6 cellular contexts compared by ENCODE assay signal in genomic region chr6:74254147-74254546, GRCh38.
A peak's percentile ranks its signal among the peaks of the same experiment; 100 is the strongest.
DNase-seq lines count a peak whose midpoint lies in the region; ATAC-seq, FAIRE-seq and TF ChIP-seq lines count a peak whose summit lies in the region.
"Not testable (repeated sequence)": the region's sequence is repeated elsewhere in the genome, so short reads cannot be mapped to it uniquely, and the experiment has no call there.

No MANE protein-coding gene starts in this region.

- H2AK9ac ChIP-seq in IMR-90 (replicated peaks; ENCODE audit: low read depth, low read length, poor library complexity): not testable (repeated sequence)

- peak overlapping the region; percentile 75 for H3K4ac ChIP-seq in IMR-90 (ENCODE audit: low read depth, low read length)

- H4K91ac ChIP-seq in IMR-90 (ENCODE audit: insufficient read depth, low read depth, low read length): peak overlapping the region; percentile 40

- H3K9ac ChIP-seq in IMR-90 (ENCODE audit: low read depth, low read length); HepG2 (ENCODE audit: insufficient read depth, low read depth, low read length): not testable (repeated sequence)

- dilution Hi-C loops in IMR-90 (cut with HindIII; ENCODE audit: low sequenced_read_pairs, unreplicated experiment): not testable (repeated sequence)

- not testable (repeated sequence) for H3K4me3 Mint-ChIP-seq in stimulated activated effector memory CD8-positive, alpha-beta T cell treated with anti-CD3 and anti-CD28 coated beads, Interleukin-12 subunit alpha, Interleukin-12 subunit beta, amount 100 ng/mL, for 72 hours

- H4K8ac ChIP-seq in IMR-90 (ENCODE audit: low read depth in 2 of 2, low read length in 2 of 2): peak overlapping the region in 1 of 2 experiments; percentile 56; a peak in 1 of 4 replicates

- H3K23ac ChIP-seq in IMR-90 (ENCODE audit: low read depth, low read length): not testable (repeated sequence)

- peak overlapping the region; percentile 62; the same call in 1 of the 2 replicates for H3K18ac ChIP-seq in IMR-90 (ENCODE audit: low read depth, low read length)

- POLR2A ChIA-PET in IMR-90 (lab: Charles Lee; ENCODE audit: unreplicated experiment): interaction anchor here (0.6 to 0.7 kb wide), 2 partner anchors 46 to 94 kb away, joined by 4 to 5 read pairs; no protein-coding TSS in a partner anchor
- POLR2A ChIA-PET in HepG2 (lab: Yijun Ruan, JAX): not testable (repeated sequence)

- not testable (repeated sequence) for BruUV-seq in IMR-90 (replicated peaks; lab: Mats Ljungman, UMichigan); HepG2 (replicated peaks; lab: Mats Ljungman, UMichigan)

- not testable (repeated sequence) for H3K9me3 ChIP-seq in IMR-90 (ENCODE audit: control insufficient read depth, insufficient read depth, low read length); HepG2 (ENCODE audit: low read length)

- H2BK120ac ChIP-seq in IMR-90 (ENCODE audit: low read depth, low read length): peak overlapping the region; percentile 91

- H3K36me3 Mint-ChIP-seq in activated naive CD4-positive, alpha-beta T cell treated with anti-CD3 and anti-CD28 coated beads, Interleukin-2, amount 50 U/mL, for 72 hours; stimulated activated effector memory CD8-positive, alpha-beta T cell treated with anti-CD3 and anti-CD28 coated beads, Interleukin-12 subunit alpha, Interleukin-12 subunit beta, amount 100 ng/mL, for 72 hours: not testable (repeated sequence)

- not testable (repeated sequence) for TF ChIP-seq CTCF in IMR-90 (conservative IDR thresholded peaks at IDR 0.05; ENCODE audit: low read depth, low read length); bronchial epithelial cell (IDR thresholded peaks at IDR 0.05; ENCODE audit: insufficient read depth, low read length, severe bottlenecking); HepG2 (CRISPR knock-in tag; IDR thresholded peaks at IDR 0.05)

- no CpG with 5 or more reads among the region's 1 CpG for WGBS in IMR-90 (ENCODE audit: extremely low coverage in 2 of 2, insufficient read length in 1 of 2), 2 experiments
- WGBS in HepG2 (ENCODE audit: low lambda C conversion rate): 7% methylated on average over 1 of the region's 1 CpG

- not testable (repeated sequence) for H2AFZ ChIP-seq in IMR-90 (replicated peaks; ENCODE audit: low read length, poor library complexity); HepG2 (ENCODE audit: low read length)

- H3K4me1 ChIP-seq in IMR-90 (ENCODE audit: control insufficient read depth, insufficient read depth, low read length): not testable (repeated sequence)
- peaks cover 19% of the 10 kb centered on the region for H3K4me1 ChIP-seq in HepG2 (ENCODE audit: insufficient read depth, low read length)

- not testable (repeated sequence) for H3K9me3 Mint-ChIP-seq in activated naive CD4-positive, alpha-beta T cell treated with anti-CD3 and anti-CD28 coated beads, Interleukin-2, amount 50 U/mL, for 72 hours; stimulated activated effector memory CD8-positive, alpha-beta T cell treated with anti-CD3 and anti-CD28 coated beads, Interleukin-12 subunit alpha, Interleukin-12 subunit beta, amount 100 ng/mL, for 72 hours

- not testable (repeated sequence) for ATAC-seq in IMR-90 (ENCODE audit: low read depth); HepG2
- peak; percentile 46 to 62 for ATAC-seq in activated CD4-positive, CD25-positive, alpha-beta regulatory T cell treated with anti-CD3 and anti-CD28 coated beads, Interleukin-2, amount 50 U/mL, for 24 hours
- peak; percentile 63 to 68 for ATAC-seq in activated naive CD4-positive, alpha-beta T cell treated with anti-CD3 and anti-CD28 coated beads, Interleukin-2, amount 50 U/mL, for 72 hours
- peak; percentile 72 for ATAC-seq in stimulated activated effector memory CD8-positive, alpha-beta T cell treated with anti-CD3 and anti-CD28 coated beads, Interleukin-12 subunit alpha, Interleukin-12 subunit beta, amount 100 ng/mL, for 72 hours

- H3K9me1 ChIP-seq in IMR-90 (ENCODE audit: insufficient read depth, low read length): not testable (repeated sequence)

- H3K27me3 ChIP-seq in IMR-90 (ENCODE audit: control insufficient read depth, insufficient read depth, low read length); bronchial epithelial cell (ENCODE audit: control insufficient read depth, insufficient read depth, low read length); HepG2 (ENCODE audit: control insufficient read depth in 1 of 2, insufficient read depth in 2 of 2, low read length in 2 of 2): not testable (repeated sequence)

- 0 out of 2 replicates have a peak overlapping the region, but pooled peaks have one; percentile 70 for H4K5ac ChIP-seq in IMR-90 (ENCODE audit: low read depth, low read length)

- H3K79me1 ChIP-seq in IMR-90 (ENCODE audit: low read depth in 1 of 2, low read length in 2 of 2): not testable (repeated sequence)

- H2BK15ac ChIP-seq in IMR-90 (ENCODE audit: low read depth, low read length): peak overlapping the region; percentile 70; the same call in 1 of the 3 replicates

- H4K20me1 ChIP-seq in IMR-90 (ENCODE audit: insufficient read depth, low read length); HepG2 (ENCODE audit: insufficient read depth, low read length): not testable (repeated sequence)

- H2BK20ac ChIP-seq in IMR-90 (ENCODE audit: low read depth, low read length): peak overlapping the region; percentile 84

- not testable (repeated sequence) for H3K79me2 ChIP-seq in HepG2 (ENCODE audit: insufficient read depth, low read length)

- peak; percentile 73 for FAIRE-seq in bronchial epithelial cell (lab: Jason Lieb, UNC)
- peak; percentile 18 for FAIRE-seq in HepG2 (lab: Jason Lieb, UNC)

- not testable (repeated sequence) for TF ChIP-seq POLR2A in IMR-90 (IDR thresholded peaks at IDR 0.05; ENCODE audit: low read depth, low read length); HepG2 (IDR thresholded peaks at IDR 0.05; ENCODE audit: insufficient read depth in 1 of 2, low read depth in 2 of 2, low read length in 2 of 2)

- not testable (repeated sequence) for H2BK5ac ChIP-seq in IMR-90 (ENCODE audit: low read depth, low read length, poor library complexity, severe bottlenecking)

- not testable (repeated sequence) for H3K4me3 ChIP-seq in IMR-90 (ENCODE audit: insufficient read depth, low read depth, low read length); bronchial epithelial cell (ENCODE audit: low read depth, low read length); HepG2 (replicated peaks in 1 of 3; ENCODE audit: insufficient read depth in 1 of 3, low read depth in 2 of 3, low read length in 3 of 3)

- H3K4me2 ChIP-seq in IMR-90 (ENCODE audit: low read depth, low read length); HepG2 (ENCODE audit: low read depth, low read length): not testable (repeated sequence)

- not testable (repeated sequence) for H3K27ac ChIP-seq in IMR-90 (ENCODE audit: insufficient read depth, low read length); HepG2 (ENCODE audit: extremely low read length, insufficient read depth, low read length)

- not testable (repeated sequence) for TF ChIP-seq RAD21 in IMR-90 (IDR thresholded peaks at IDR 0.05; ENCODE audit: low read length); HepG2 (CRISPR knock-in tag; IDR thresholded peaks at IDR 0.05)

- in situ Hi-C loops in IMR-90 (cut with MboI; ENCODE audit: low sequenced_read_pairs); HepG2 (cut with HindIII; ENCODE audit: extremely low pct_ligation_motif_present, low pct_unique_long_range_greater_than_20kb): not testable (repeated sequence)

- H3K56ac ChIP-seq in IMR-90 (ENCODE audit: extremely low read depth, insufficient read depth, low read length): not testable (repeated sequence)

- H3K4me1 Mint-ChIP-seq in stimulated activated effector memory CD8-positive, alpha-beta T cell treated with anti-CD3 and anti-CD28 coated beads, Interleukin-12 subunit alpha, Interleukin-12 subunit beta, amount 100 ng/mL, for 72 hours: not testable (repeated sequence)

- intact Hi-C loops in IMR-90 (cut with micrococcal nuclease): loop anchor here (5.0 kb wide), 1 partner anchor 33 kb away; no protein-coding TSS in a partner anchor
- intact Hi-C loops in HepG2 (cut with micrococcal nuclease; ENCODE audit: unreplicated experiment): not testable (repeated sequence)

- H3K14ac ChIP-seq in IMR-90 (replicated peaks; ENCODE audit: low read depth, low read length): peak overlapping the region; percentile 70; the same call in 1 of the 2 replicates

- not testable (repeated sequence) for TF ChIP-seq EP300 in HepG2 (IDR thresholded peaks at IDR 0.05; ENCODE audit: low read depth in 2 of 2, low read length in 2 of 2); HepG2 (CRISPR knock-in tag; IDR thresholded peaks at IDR 0.05; ENCODE audit: borderline replicate concordance)

- CTCF ChIA-PET in IMR-90 (lab: Yijun Ruan, JAX); HepG2 (lab: Yijun Ruan, JAX; ENCODE audit: low intra/inter-chr PET ratio, low total read pairs): not testable (repeated sequence)

- DNase-seq in IMR-90; activated naive CD4-positive, alpha-beta T cell treated with anti-CD3 and anti-CD28 coated beads, Interleukin-2, amount 50 U/mL, for 72 hours (ENCODE audit: low spot score in 2 of 2); bronchial epithelial cell (ENCODE audit: low read depth); HepG2 (ENCODE audit: low spot score); stimulated activated effector memory CD8-positive, alpha-beta T cell treated with anti-CD3 and anti-CD28 coated beads, Interleukin-12 subunit alpha, Interleukin-12 subunit beta, amount 100 ng/mL, for 72 hours (ENCODE audit: low spot score in 2 of 2): not testable (repeated sequence)

- H2AK5ac ChIP-seq in IMR-90 (ENCODE audit: low read depth, low read length): peak overlapping the region; percentile 73; the same call in 1 of the 2 replicates

- H3K27ac Mint-ChIP-seq in activated naive CD4-positive, alpha-beta T cell treated with anti-CD3 and anti-CD28 coated beads, Interleukin-2, amount 50 U/mL, for 72 hours; stimulated activated effector memory CD8-positive, alpha-beta T cell treated with anti-CD3 and anti-CD28 coated beads, Interleukin-12 subunit alpha, Interleukin-12 subunit beta, amount 100 ng/mL, for 72 hours: not testable (repeated sequence)

- not testable (repeated sequence) for H3K36me3 ChIP-seq in IMR-90 (ENCODE audit: control insufficient read depth, insufficient read depth, low read length); bronchial epithelial cell (ENCODE audit: control insufficient read depth, insufficient read depth, low read length); HepG2 (replicated peaks in 1 of 2; ENCODE audit: control insufficient read depth in 1 of 2, insufficient read depth in 2 of 2, low read length in 2 of 2)
